Comparison of ENCODE assay signal across 17 cellular contexts in genomic region chr14:104634031-104634760, GRCh38. TPM values are rescaled to one million over a fixed set of nuclear protein-coding genes. Genes with fewer than 3 reads are reported as not detected.
"Had no signal": no experiment of that assay in that cellular context is flagged by ENCODE, and none has a peak within 500 bp of the region (broad histone marks: within the 10 kb centered on the region; RNA-seq: fewer than 3 reads in every experiment).

No MANE protein-coding gene starts in this region.

- H3K9me3 ChIP-seq: neutrophil, suprapubic skin had no signal

- DNase-seq: activated B cell treated with CpG ODN at 0.5 μM for 24 hours; activated CD4-positive, alpha-beta T cell treated with anti-CD3 and anti-CD28 coated beads for 48 hours; activated naive CD8-positive, alpha-beta T cell treated with anti-CD3 and anti-CD28 coated beads, Interleukin-2, amount 10 ng/mL, durations not matched to agents 7 days and 5 days; esophagus squamous epithelium; left ventricle myocardium inferior; mesenchymal stem cell; naive thymus-derived CD8-positive, alpha-beta T cell; retina; stimulated activated CD4-positive, alpha-beta T cell treated with anti-CD3 and anti-CD28 coated beads, Interleukin-2, amount 100 ng/mL, for 48 hours; stimulated activated naive CD4-positive, alpha-beta T cell; T-helper 17 cell had no signal

- H3K4me3 ChIP-seq: esophagus squamous epithelium, hepatocyte, left ventricle myocardium inferior, suprapubic skin had no signal

- ATAC-seq: naive thymus-derived CD8-positive, alpha-beta T cell; T-helper 17 cell had no signal

- H3K27ac ChIP-seq: esophagus squamous epithelium, hepatocyte, left ventricle myocardium inferior, neutrophil, suprapubic skin had no signal

- H3K4me1 ChIP-seq: esophagus squamous epithelium, left ventricle myocardium inferior, suprapubic skin had no signal

- H3K36me3 ChIP-seq: esophagus squamous epithelium, left ventricle myocardium inferior, neutrophil, suprapubic skin had no signal

RNA-seq across cellular contexts. Expression of gene TMEM179, which starts 29.6 kb away (rescaled TPM):
- total RNA-seq: activated B cell treated with CpG ODN at 0.5 μM for 24 hours; activated naive CD8-positive, alpha-beta T cell treated with anti-CD3 and anti-CD28 coated beads, Interleukin-2, amount 10 ng/mL, durations not matched to agents 7 days and 5 days; esophagus squamous epithelium; fibroblast of villous mesenchyme; naive thymus-derived CD8-positive, alpha-beta T cell; suprapubic skin; T-helper 17 cell had no signal

RNA-seq across cellular contexts. Expression of gene C14orf180, which starts 54.6 kb away (rescaled TPM):
- total RNA-seq: activated B cell treated with CpG ODN at 0.5 μM for 24 hours; activated naive CD8-positive, alpha-beta T cell treated with anti-CD3 and anti-CD28 coated beads, Interleukin-2, amount 10 ng/mL, durations not matched to agents 7 days and 5 days; activated T-helper 1 cell treated with anti-CD3 and anti-CD28 coated beads, Interleukin-12 subunit alpha, Interleukin-12 subunit beta, Interleukin-2, Interleukin-4 antibody, amounts not matched to agents 30 ng/mL and 10 ng/mL and 1 ng/mL, durations not matched to agents 14 hours and 24 hours and 36 hours; esophagus squamous epithelium; fibroblast of villous mesenchyme; glomerular endothelial cell; naive thymus-derived CD8-positive, alpha-beta T cell; T-helper 17 cell had no signal
